1 cellular context compared by ENCODE assay signal in the genomic region with DNA sequence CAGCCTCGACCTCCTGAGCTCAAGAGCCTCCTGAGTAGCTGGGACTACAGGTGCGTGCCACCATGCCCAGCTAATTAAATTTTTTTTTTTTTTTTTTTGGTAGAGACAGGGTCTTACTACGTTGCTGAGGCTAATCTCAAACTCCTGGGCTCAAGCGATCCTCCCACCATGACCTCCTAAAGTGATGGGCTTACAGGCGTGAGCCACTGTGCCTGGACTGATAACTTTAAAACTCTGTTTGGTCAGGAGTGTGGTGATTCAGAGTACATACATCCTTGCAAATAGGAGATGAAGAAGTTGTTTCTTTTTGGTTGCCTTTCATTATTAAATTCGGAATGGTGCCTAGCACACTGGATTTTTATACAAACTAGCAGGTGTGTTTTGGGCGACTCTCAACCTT.
TF ChIP-seq lines count a peak whose summit lies in the region.

No MANE protein-coding gene starts in this region.

TF ChIP-seq in IMR-90, 13 proteins besides CTCF, POLR2A, EP300 and RAD21:
- no peak for TF ChIP-seq MXI1 (IDR thresholded peaks at IDR 0.05; ENCODE audit: borderline replicate concordance, low read depth, low read length)
- TF ChIP-seq BHLHE40 (IDR thresholded peaks at IDR 0.05; ENCODE audit: low read depth, low read length): no peak
